Comparison of ENCODE assay signal across 14 cellular contexts in the genomic region with DNA sequence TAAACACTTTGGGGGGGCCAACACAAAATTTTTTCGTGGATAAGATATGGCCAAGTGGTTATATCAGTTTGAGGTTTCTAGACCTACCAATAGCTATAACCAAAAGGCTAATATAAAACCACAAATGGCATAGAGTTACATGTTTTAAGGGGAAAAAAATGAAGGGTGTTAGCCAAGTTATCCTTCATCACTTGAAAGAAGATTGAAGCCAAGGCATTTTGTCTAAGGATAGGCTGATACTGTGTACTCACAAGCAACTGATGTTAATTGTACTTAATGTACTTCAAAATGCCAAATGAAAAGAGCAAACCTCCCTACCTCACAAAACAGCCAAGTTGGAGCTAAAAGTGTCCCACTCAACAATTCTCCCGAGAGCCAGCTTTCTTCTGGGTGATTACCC. TPM values are rescaled to one million over a fixed set of nuclear protein-coding genes. Genes with fewer than 3 reads are reported as not detected.
DNase-seq lines count a peak whose midpoint lies in the region; ATAC-seq and TF ChIP-seq lines count a peak whose summit lies in the region.
"Had no signal": no experiment of that assay in that cellular context is flagged by ENCODE, and none has a peak within 500 bp of the region (broad histone marks: within the 10 kb centered on the region; RNA-seq: fewer than 3 reads in every experiment).

No MANE protein-coding gene starts in this region.

- H3K4me1 ChIP-seq in breast epithelium, result no peaks in the 10 kb centered on the region

- no peak for TF ChIP-seq POLR2A in breast epithelium (IDR thresholded peaks at IDR 0.05)

- no peak overlapping the region for H3K4me3 ChIP-seq in breast epithelium
- H3K4me3 ChIP-seq: Peyer's patch had no signal

- peak; percentile 52 for ATAC-seq in sciatic nerve

- TF ChIP-seq CTCF in breast epithelium (IDR thresholded peaks at IDR 0.05), result no peak

- DNase-seq in NCI-H82 treated with DMSO at 0.1 percent for 48 hours (lab: John Stamatoyannopoulos, UW; ENCODE audit: unreplicated experiment) (peak; percentile 2), NCI-H82 (lab: John Stamatoyannopoulos, UW) (no peak), NCI-H446 (lab: John Stamatoyannopoulos, UW) (peak; percentile 76 to 93), astrocyte of the hippocampus (ENCODE audit: low read depth, low spot score) (peak; percentile 28), sciatic nerve (ENCODE audit: low spot score) (no peak), activated T-cell treated with anti-CD3 and anti-CD28 coated beads for 4 hours (no peak), dedifferentiated amniotic fluid mesenchymal stem cell (ENCODE audit: extremely low spot score) (no peak), breast epithelium (ENCODE audit: low spot score in 2 of 2) (no peak)
- DNase-seq: GDM1, HCEC 1CT, IMR-90, NCI-H2029 had no signal

- no peaks in the 10 kb centered on the region for H3K36me3 ChIP-seq in breast epithelium
- H3K36me3 ChIP-seq: Peyer's patch had no signal

- no peaks in the 10 kb centered on the region for H3K9me3 ChIP-seq in breast epithelium
- H3K9me3 ChIP-seq: Peyer's patch had no signal

- no peaks in the 10 kb centered on the region for H3K27me3 ChIP-seq in breast epithelium
- H3K27me3 ChIP-seq: Peyer's patch had no signal

- H3K27ac ChIP-seq in breast epithelium, result no peak overlapping the region
- H3K27ac ChIP-seq: 22Rv1, Peyer's patch had no signal

- intact Hi-C loops in sciatic nerve (cut with DNase I) (no loop called here), breast epithelium (cut with DNase I; ENCODE audit: low total_unique reads) (no loop called here)

RNA-seq across cellular contexts. Expression of a gene that starts 4.3 kb away (rescaled TPM):
- total RNA-seq in sciatic nerve (2.5 TPM), breast epithelium (10 to 100 TPM in 2 of 3 donors, 1 to 10 TPM in 1; 1.1 to 21.6 (median 19.6) TPM)

Comparison
In these comparisons a context has a peak if more than half of its experiments do, and no peak if none do; other contexts are left out.
1. DNase-seq: peak in NCI-H82 treated with DMSO at 0.1 percent for 48 hours (single experiment), NCI-H446 (2 of 2) and astrocyte of the hippocampus (single experiment); none in NCI-H82 (single experiment), sciatic nerve (single experiment), activated T-cell treated with anti-CD3 and anti-CD28 coated beads for 4 hours (single experiment), dedifferentiated amniotic fluid mesenchymal stem cell (single experiment) and breast epithelium (0 of 2).